In genomic region chr22:36362077-36362476, GRCh38 we compare ENCODE assay signal across 9 cellular contexts. TPM values are rescaled to one million over a fixed set of nuclear protein-coding genes. Genes with fewer than 3 reads are reported as not detected.
DNase-seq lines count a peak whose midpoint lies in the region; ATAC-seq and TF ChIP-seq lines count a peak whose summit lies in the region.
"Had no signal": no experiment of that assay in that cellular context is flagged by ENCODE, and none has a peak within 500 bp of the region (broad histone marks: within the 10 kb centered on the region; RNA-seq: fewer than 3 reads in every experiment).

No MANE protein-coding gene starts in this region.

- H3K27ac Mint-ChIP-seq in activated CD8-positive, alpha-beta T cell treated with anti-CD3 and anti-CD28 coated beads for 36 hours = peak overlapping the region; percentile 98

- peaks cover 98% of the 10 kb centered on the region for H3K79me2 ChIP-seq in DND-41 (ENCODE audit: insufficient read depth, low read length)

- ATAC-seq in DND-41 (ENCODE audit: insufficient read depth, low read depth) = no peak
- ATAC-seq in activated CD8-positive, alpha-beta T cell treated with anti-CD3 and anti-CD28 coated beads for 36 hours = no peak
- no peak for ATAC-seq in right cardiac atrium
- no peak for ATAC-seq in gastrocnemius medialis
- no peak for ATAC-seq in GM21526 (IDR thresholded peaks at IDR 0.05; ENCODE audit: low FRiP score, unreplicated experiment)
- ATAC-seq in GM19023 (IDR thresholded peaks at IDR 0.05; ENCODE audit: unreplicated experiment) = no peak

- intact Hi-C loops in activated CD8-positive, alpha-beta T cell treated with anti-CD3 and anti-CD28 coated beads for 36 hours (cut with micrococcal nuclease) = no loop called here
- intact Hi-C loops in right cardiac atrium (cut with DNase I) (loop anchor here in 1 of 4 donors (5.0 kb wide), 1 partner anchor 35 kb away; no protein-coding TSS in a partner anchor), gastrocnemius medialis (cut with DNase I; ENCODE audit: low total_unique reads) (no loop called here)

- H3K9me3 ChIP-seq in DND-41 (ENCODE audit: insufficient read depth, low read length, severe bottlenecking) = no peaks in the 10 kb centered on the region
- H3K9me3 ChIP-seq in right cardiac atrium (ENCODE audit: control insufficient read depth, low read length) = no peaks in the 10 kb centered on the region
- no peaks in the 10 kb centered on the region for H3K9me3 ChIP-seq in gastrocnemius medialis

- H3K36me3 ChIP-seq in DND-41 (ENCODE audit: insufficient read depth, low read length) (peaks cover 40% of the 10 kb centered on the region), gastrocnemius medialis (no peaks in the 10 kb centered on the region)

- TF ChIP-seq CTCF in DND-41 (IDR thresholded peaks at IDR 0.05; ENCODE audit: borderline replicate concordance, extremely low read depth, low read length, poor library complexity, severe bottlenecking) = no peak
- TF ChIP-seq CTCF in activated CD8-positive, alpha-beta T cell treated with anti-CD3 and anti-CD28 coated beads for 36 hours (IDR thresholded peaks at IDR 0.05) = no peak
- no peak for TF ChIP-seq CTCF in gastrocnemius medialis (IDR thresholded peaks at IDR 0.05 in 4 of 5, conservative IDR thresholded peaks at IDR 0.05 in 1 of 5)
- TF ChIP-seq CTCF in GM10266 (IDR thresholded peaks at IDR 0.05; ENCODE audit: control insufficient read depth, insufficient read depth, low read depth, missing control alignments) = no peak

- no peaks in the 10 kb centered on the region for H3K27me3 ChIP-seq in DND-41 (ENCODE audit: insufficient read depth, low read length, poor library complexity)
- H3K27me3 ChIP-seq in right cardiac atrium (ENCODE audit: control insufficient read depth, insufficient read depth) = no peaks in the 10 kb centered on the region
- H3K27me3 ChIP-seq in gastrocnemius medialis = no peaks in the 10 kb centered on the region

- H3K27ac ChIP-seq in DND-41 (ENCODE audit: low read length) (0 out of 2 replicates have a peak overlapping the region, but pooled peaks have one; percentile 38), right cardiac atrium (ENCODE audit: low read length) (peak overlapping the region; percentile 77), gastrocnemius medialis (peak overlapping the region; percentile 82 to 84 (median 83))

- no peaks in the 10 kb centered on the region for H3K9me3 Mint-ChIP-seq in activated CD8-positive, alpha-beta T cell treated with anti-CD3 and anti-CD28 coated beads for 36 hours

- H3K4me3 ChIP-seq in DND-41 (ENCODE audit: low read depth in 1 of 2, low read length in 2 of 2) (no peak overlapping the region), right cardiac atrium (ENCODE audit: low read length) (no peak overlapping the region), gastrocnemius medialis (no peak overlapping the region)

- H3K9ac ChIP-seq in DND-41 (ENCODE audit: low read depth, low read length) = no peak overlapping the region

- DNase-seq in DND-41 (no peak), right cardiac atrium (no peak), gastrocnemius medialis (no peak), NOMO-1 treated with DMSO at 0.1 percent for 48 hours (lab: John Stamatoyannopoulos, UW; ENCODE audit: unreplicated experiment) (no peak), GM10266 (ENCODE audit: extremely low spot score) (no peak)
- DNase-seq in activated CD8-positive, alpha-beta T cell treated with anti-CD3 and anti-CD28 coated beads for 36 hours = no peak
- DNase-seq: MM.1S had no signal

- TF ChIP-seq POLR2A in gastrocnemius medialis (IDR thresholded peaks at IDR 0.05) = no peak

- no peak overlapping the region for H3K4me3 Mint-ChIP-seq in activated CD8-positive, alpha-beta T cell treated with anti-CD3 and anti-CD28 coated beads for 36 hours

- H3K27me3 Mint-ChIP-seq in activated CD8-positive, alpha-beta T cell treated with anti-CD3 and anti-CD28 coated beads for 36 hours = no peaks in the 10 kb centered on the region

- in situ Hi-C loops in gastrocnemius medialis (cut with MboI; ENCODE audit: low sequenced_read_pairs in 4 of 4) = no loop called here

- H4K20me1 ChIP-seq in DND-41 (ENCODE audit: insufficient read depth, low read length) = peaks cover 87% of the 10 kb centered on the region

- peaks cover 60% of the 10 kb centered on the region for H3K36me3 Mint-ChIP-seq in activated CD8-positive, alpha-beta T cell treated with anti-CD3 and anti-CD28 coated beads for 36 hours (ENCODE audit: low read depth)

- H3K4me1 ChIP-seq in DND-41 (ENCODE audit: insufficient read depth, low read length) (peaks cover 15% of the 10 kb centered on the region), right cardiac atrium (ENCODE audit: control insufficient read depth, insufficient read depth, low read length) (peaks cover 66% of the 10 kb centered on the region), gastrocnemius medialis (peaks cover 55 to 81% of the 10 kb centered on the region in 2 donors)

- WGBS in right cardiac atrium = 52% methylated on average over 4 of the region's 4 CpGs

- H3K4me1 Mint-ChIP-seq in activated CD8-positive, alpha-beta T cell treated with anti-CD3 and anti-CD28 coated beads for 36 hours (ENCODE audit: low read depth) = peaks cover 93% of the 10 kb centered on the region

- no peak overlapping the region for H3K4me2 ChIP-seq in DND-41 (ENCODE audit: insufficient read depth, low read length)

- POLR2A ChIA-PET in activated CD8-positive, alpha-beta T cell treated with anti-CD3 and anti-CD28 coated beads for 36 hours (lab: Charles Lee) = interaction anchor here (1.0 to 44.1 kb wide), 3 partner anchors 6 to 104 kb away, joined by 4 to 1125 read pairs (median 1125); partner anchors contain the start of gene MYH9

- H2AFZ ChIP-seq in DND-41 (ENCODE audit: low read depth, low read length) = no peak overlapping the region

- CTCF ChIA-PET in activated CD8-positive, alpha-beta T cell treated with anti-CD3 and anti-CD28 coated beads for 36 hours (lab: Charles Lee) = interaction anchor here (1.6 kb wide), 1 partner anchor 108 kb away, joined by 3 read pairs; no protein-coding TSS in a partner anchor

RNA-seq across cellular contexts. Expression of gene MYH9, which starts 25.7 kb away (rescaled TPM):
- total RNA-seq in activated CD8-positive, alpha-beta T cell treated with anti-CD3 and anti-CD28 coated beads for 36 hours = 100 to 1,000 TPM; 624 to 679 TPM
- 100 to 1,000 TPM; 140 to 224 (median 163) TPM for total RNA-seq in right cardiac atrium
- polyA plus RNA-seq in right cardiac atrium = 92.5 TPM
- 100 to 1,000 TPM in 3 of 4 donors, 10 to 100 TPM in 1; 38.9 to 115 (median 104) TPM for total RNA-seq in gastrocnemius medialis
